26 cellular contexts compared by ENCODE assay signal in genomic region chr13:25352806-25353205, GRCh38. TPM values are rescaled to one million over a fixed set of nuclear protein-coding genes. Genes with fewer than 3 reads are reported as not detected.
DNase-seq lines count a peak whose midpoint lies in the region; ATAC-seq, FAIRE-seq and TF ChIP-seq lines count a peak whose summit lies in the region.
"Had no signal": no experiment of that assay in that cellular context is flagged by ENCODE, and none has a peak within 500 bp of the region (broad histone marks: within the 10 kb centered on the region; RNA-seq: fewer than 3 reads in every experiment).

No MANE protein-coding gene starts in this region.

- H3K4me1 Mint-ChIP-seq in GM23338 (peaks cover 4% of the 10 kb centered on the region), mesothelial cell of epicardium (peaks cover 16% of the 10 kb centered on the region)
- H3K4me1 Mint-ChIP-seq: CD14-positive monocyte; CD8-positive, alpha-beta memory T cell had no signal

- H3K36me3 ChIP-seq in GM23338 (ENCODE audit: insufficient read depth) (no peaks in the 10 kb centered on the region), K562 (ENCODE audit: control insufficient read depth, insufficient read depth, low read length) (no peaks in the 10 kb centered on the region)
- H3K36me3 ChIP-seq: BE2C; BLaER1 treated with 17β-estradiol and CSF1 and Interleukin-3, amounts not matched to agents 10 nM and 100 nM; HAP-1 had no signal

- H3K9me1 ChIP-seq in K562 (ENCODE audit: control insufficient read depth, insufficient read depth, low read length), result no peaks in the 10 kb centered on the region

- TF ChIP-seq EP300 in K562 (IDR thresholded peaks at IDR 0.05; ENCODE audit: low read length), result no peak

- H3K27ac Mint-ChIP-seq in GM23338 (no peak overlapping the region), mesothelial cell of epicardium (peak overlapping the region; percentile 55)
- H3K27ac Mint-ChIP-seq: CD4-positive, alpha-beta T cell; CD8-positive, alpha-beta memory T cell; HFFc6 had no signal

- TF ChIP-seq POLR2A in K562 (conservative IDR thresholded peaks at IDR 0.05), result no peak

- no peak overlapping the region for H3K4me3 ChIP-seq in GM23338
- H3K4me3 ChIP-seq in K562, result no peak overlapping the region
- no peak overlapping the region for H3K4me3 ChIP-seq in dorsolateral prefrontal cortex
- H3K4me3 ChIP-seq: A549; BLaER1 treated with 17β-estradiol and CSF1 and Interleukin-3, amounts not matched to agents 10 nM and 100 nM; GM12878; GM23248; HAP-1 had no signal

- no peaks in the 10 kb centered on the region for H3K9me2 ChIP-seq in GM23338 (ENCODE audit: insufficient read depth)

- H3K9me3 Mint-ChIP-seq in GM23338, result no peaks in the 10 kb centered on the region
- H3K9me3 Mint-ChIP-seq in mesothelial cell of epicardium, result peaks cover 4% of the 10 kb centered on the region
- H3K9me3 Mint-ChIP-seq: CD4-positive, alpha-beta T cell; HFFc6 had no signal

- no TSS peak for BruUV-seq in K562 (replicated peaks; lab: Mats Ljungman, UMichigan)

- no peaks in the 10 kb centered on the region for H3K79me2 ChIP-seq in GM23338 (replicated peaks; ENCODE audit: insufficient read depth)
- H3K79me2 ChIP-seq in K562 (ENCODE audit: control insufficient read depth, insufficient read depth, low read length), result no peaks in the 10 kb centered on the region

- intact Hi-C loops in K562 (cut with micrococcal nuclease), result no loop called here
- intact Hi-C loops in dorsolateral prefrontal cortex (cut with DNase I), result no loop called here

- no peak for TF ChIP-seq RAD21 in K562 (CRISPR knock-in tag; conservative IDR thresholded peaks at IDR 0.05 in 1 of 2, IDR thresholded peaks at IDR 0.05 in 1 of 2)

- ATAC-seq in GM23338 (no peak), K562 (no peak; the same call in 1 of the 3 replicates), HG03439 (IDR thresholded peaks at IDR 0.05; ENCODE audit: unreplicated experiment) (no peak)
- ATAC-seq: A549, GM12878 had no signal

- no peaks in the 10 kb centered on the region for H3K9me3 ChIP-seq in K562 (replicated peaks; ENCODE audit: control insufficient read depth, insufficient read depth, low read depth, low read length)
- H3K9me3 ChIP-seq: A549, BE2C, HAP-1 had no signal

- POLR2A ChIA-PET in K562 (lab: Yijun Ruan, JAX), result interaction anchor here (1.6 kb wide), 1 partner anchor 19 kb away, joined by 6 read pairs; no protein-coding TSS in a partner anchor

- no peaks in the 10 kb centered on the region for H3F3A ChIP-seq in GM23338 (replicated peaks; ENCODE audit: low read depth)

- peaks cover 16% of the 10 kb centered on the region for H3K4me1 ChIP-seq in GM23338 (ENCODE audit: insufficient read depth)
- H3K4me1 ChIP-seq in K562 (replicated peaks in 1 of 2; ENCODE audit: control insufficient read depth in 2 of 2, insufficient read depth in 2 of 2, low read length in 2 of 2), result peaks cover 15 to 27% of the 10 kb centered on the region in 2 experiments
- H3K4me1 ChIP-seq: A549; BE2C; BLaER1 treated with 17β-estradiol and CSF1 and Interleukin-3, amounts not matched to agents 10 nM and 100 nM; HAP-1 had no signal

- WGBS in K562 (ENCODE audit: insufficient coverage, low coverage, missing lambda C conversion rate), result 33% methylated on average over 3 of the region's 4 CpGs

- in situ Hi-C loops in K562 (cut with MboI), result no loop called here

- H3K36me3 Mint-ChIP-seq in GM23338 (ENCODE audit: low read depth) (no peaks in the 10 kb centered on the region), mesothelial cell of epicardium (no peaks in the 10 kb centered on the region)
- H3K36me3 Mint-ChIP-seq: CD14-positive monocyte had no signal

- H3K4me3 Mint-ChIP-seq in GM23338, result no peak overlapping the region
- H3K4me3 Mint-ChIP-seq in mesothelial cell of epicardium, result no peak overlapping the region
- H3K4me3 Mint-ChIP-seq: CD14-positive monocyte; CD4-positive, alpha-beta T cell; CD8-positive, alpha-beta memory T cell; HFFc6 had no signal

- H3K27me3 ChIP-seq in GM23338 (ENCODE audit: insufficient read depth) (no peaks in the 10 kb centered on the region), K562 (ENCODE audit: control insufficient read depth in 2 of 2, insufficient read depth in 2 of 2, low read length in 2 of 2) (no peaks in the 10 kb centered on the region), dorsolateral prefrontal cortex (no peaks in the 10 kb centered on the region)
- H3K27me3 ChIP-seq: BE2C; BLaER1 treated with 17β-estradiol and CSF1 and Interleukin-3, amounts not matched to agents 10 nM and 100 nM had no signal

- H3K27ac ChIP-seq in GM23338 (ENCODE audit: low read depth) (no peak overlapping the region), K562 (ENCODE audit: extremely low read depth, low read depth, low read length) (peak overlapping the region; percentile 83; the same call in 2 of the 3 replicates), dorsolateral prefrontal cortex (no peak overlapping the region)
- H3K27ac ChIP-seq: A549; BLaER1 treated with 17β-estradiol and CSF1 and Interleukin-3, amounts not matched to agents 10 nM and 100 nM; GM23248 had no signal

- H4K20me1 ChIP-seq in GM23338 (replicated peaks; ENCODE audit: insufficient read depth) (no peaks in the 10 kb centered on the region), K562 (replicated peaks; ENCODE audit: control insufficient read depth, insufficient read depth, low read length) (no peaks in the 10 kb centered on the region)
- H4K20me1 ChIP-seq: BLaER1 treated with 17β-estradiol and CSF1 and Interleukin-3, amounts not matched to agents 10 nM and 100 nM had no signal

- no peak overlapping the region for H3K9ac ChIP-seq in K562 (ENCODE audit: insufficient read depth in 1 of 2, low read depth in 2 of 2, low read length in 2 of 2)
- H3K9ac ChIP-seq: BLaER1 treated with 17β-estradiol and CSF1 and Interleukin-3, amounts not matched to agents 10 nM and 100 nM; GM23248 had no signal

- no peak for FAIRE-seq in K562 (lab: Jason Lieb, UNC)
- FAIRE-seq: A549, D721Med, GM12878, GM19239, H54 had no signal

- 0 out of 2 replicates have a peak overlapping the region, but pooled peaks have one; percentile 80 for H2AFZ ChIP-seq in GM23338
- H2AFZ ChIP-seq in K562 (ENCODE audit: low read depth, low read length), result no peak overlapping the region; the same call in 1 of the 2 replicates
- H2AFZ ChIP-seq: GM23248 had no signal

- TF ChIP-seq CTCF in GM23338 (conservative IDR thresholded peaks at IDR 0.05; ENCODE audit: low read depth in 2 of 2) (no peak), K562 (IDR thresholded peaks at IDR 0.05 in 2 of 3, conservative IDR thresholded peaks at IDR 0.05 in 1 of 3; ENCODE audit: insufficient read depth in 2 of 3, low read depth in 1 of 3, low read length in 3 of 3) (no peak), mesothelial cell of epicardium (IDR thresholded peaks at IDR 0.05; ENCODE audit: unreplicated experiment) (no peak), dorsolateral prefrontal cortex (IDR thresholded peaks at IDR 0.05 in 54 of 56, conservative IDR thresholded peaks at IDR 0.05 in 2 of 56; ENCODE audit: low read depth in 1 of 56, partially characterized antibody in 56 of 56) (no peak)

- no peak overlapping the region for H3K4me2 ChIP-seq in GM23338
- H3K4me2 ChIP-seq in K562 (ENCODE audit: insufficient read depth, low read length), result peak overlapping the region; percentile 63
- H3K4me2 ChIP-seq: A549; BLaER1 treated with 17β-estradiol and CSF1 and Interleukin-3, amounts not matched to agents 10 nM and 100 nM had no signal

- CTCF ChIA-PET in K562 (lab: Yijun Ruan, JAX; ENCODE audit: low intra/inter-chr PET ratio), result no interaction called here

- peaks cover 2% of the 10 kb centered on the region for H3K27me3 Mint-ChIP-seq in GM23338 (ENCODE audit: insufficient read depth, low read depth, poor library complexity)
- H3K27me3 Mint-ChIP-seq in mesothelial cell of epicardium (ENCODE audit: low read depth), result no peaks in the 10 kb centered on the region

- DNase-seq in GM23338 (ENCODE audit: low spot score) (no peak), K562 (ENCODE audit: extremely low read depth in 1 of 4, low spot score in 3 of 4) (no peak), mesothelial cell of epicardium (ENCODE audit: low spot score in 2 of 2, unreplicated experiment in 2 of 2) (no peak), NOMO-1 treated with DMSO at 0.1 percent for 48 hours (lab: John Stamatoyannopoulos, UW; ENCODE audit: unreplicated experiment) (no peak), dorsolateral prefrontal cortex (no peak)
- DNase-seq: 8988T; ACHN; AML-193; BE2C; CD4-positive, alpha-beta T cell; CD8-positive, alpha-beta memory T cell; DMS 273 treated with DMSO at 0.1 percent for 48 hours; DMS79; EL; GDM1; GM23248; HFFc6 had no signal

RNA-seq across cellular contexts. Expression of gene ATP8A2, which starts 19.0 kb away (rescaled TPM):
- total RNA-seq in GM23338 (2014; rRNA removed; shearing (Covaris generic)), result 8.8 and 9.0 TPM in 2 replicates
- 5.7 and 6.3 TPM in 2 replicates for polyA plus RNA-seq in GM23338 (2016; fragmentation: Nextera tagmentation; extraction: Ambion mirVana)
- 0.76 and 1.1 TPM in 2 replicates for total RNA-seq in K562 (2011; cell fraction: chromatin; rRNA removed; ENCODE audit: low replicate concordance)
- 0.50 TPM in 1 of 2 replicates, not detected in the other for total RNA-seq in K562 (2011; cell fraction: nucleolus; rRNA removed)
- total RNA-seq in K562 (2011; cell fraction: nucleoplasm; rRNA removed), result 0.15 and 0.51 TPM in 2 replicates
- under 0.01 TPM in 2 replicates for total RNA-seq in K562 (2014; rRNA removed)
- 0.33 TPM in 1 of 2 replicates, not detected in the other for total RNA-seq in K562 (2014; rRNA removed; fragmentation: Illumina TruSeq; extraction: Trizol)
- not detected in 2 replicates for total RNA-seq in K562 (2015; rRNA removed; fragmentation: Illumina TruSeq; extraction: Trizol)
- total RNA-seq in K562 (2021), result not detected in 2 replicates
- polyA plus RNA-seq in K562 (2011; rRNA removed), result 0.03 and 0.06 TPM in 2 replicates
- polyA plus RNA-seq in K562 (2011; cell fraction: cytosol; rRNA removed), result 0.01 and 0.06 TPM in 2 replicates
- polyA plus RNA-seq in K562 (2011; cell fraction: nucleus; rRNA removed), result 0.06 and 0.07 TPM in 2 replicates
- polyA plus RNA-seq in K562 (2012), result 0.05 and 0.10 TPM in 2 replicates
- polyA plus RNA-seq in K562 (2014; fragmentation: Illumina TruSeq; extraction: Trizol), result 0.06 and 0.08 TPM in 2 replicates
- under 1 TPM in 1 of 2 experiments, not detected in 1; 0.08 TPM for polyA plus RNA-seq in K562 (2014; fragmentation: Nextera tagmentation; extraction: Ambion mirVana)
- polyA plus RNA-seq in K562 (2014; rRNA removed), result 0.04 TPM in 1 of 2 replicates, not detected in the other
- polyA minus RNA-seq in K562 (2011; rRNA and poly(A)+ RNA removed), result 0.09 and 0.60 TPM in 2 replicates
- not detected in 2 replicates for polyA minus RNA-seq in K562 (2011; cell fraction: cytosol; rRNA and poly(A)+ RNA removed)
- polyA minus RNA-seq in K562 (2011; cell fraction: nucleus; rRNA and poly(A)+ RNA removed), result under 0.01 and 1.1 TPM in 2 replicates
- 35.8 to 39.1 TPM (median 35.9 TPM) in 3 replicates for total RNA-seq in mesothelial cell of epicardium
- 10 to 100 TPM; 20.5 to 98.1 (median 71.3) TPM for total RNA-seq in dorsolateral prefrontal cortex
- total RNA-seq: GM12878 had no signal
- polyA plus RNA-seq: CD14-positive monocyte had no signal

RNA-seq across cellular contexts. Expression of gene NUP58, which starts 51.4 kb away (rescaled TPM):
- 79.5 and 91.8 TPM in 2 replicates for total RNA-seq in GM23338 (2014; rRNA removed; shearing (Covaris generic))
- polyA plus RNA-seq in GM23338 (2016; fragmentation: Nextera tagmentation; extraction: Ambion mirVana) (27.6 and 27.7 TPM in 2 replicates), K562 (2011; rRNA removed) (68.4 and 98.0 TPM in 2 replicates), K562 (2014; fragmentation: Illumina TruSeq; extraction: Trizol) (38.2 and 42.6 TPM in 2 replicates), K562 (2014; fragmentation: Nextera tagmentation; extraction: Ambion mirVana) (10 to 100 TPM; 12.5 to 12.6 TPM), K562 (2014; rRNA removed) (38.6 and 40.4 TPM in 2 replicates)
- total RNA-seq in K562 (2011; cell fraction: chromatin; rRNA removed; ENCODE audit: low replicate concordance), result 47.3 and 175 TPM in 2 replicates
- 23.8 and 35.8 TPM in 2 replicates for total RNA-seq in K562 (2011; cell fraction: nucleolus; rRNA removed)
- total RNA-seq in K562 (2011; cell fraction: nucleoplasm; rRNA removed), result 59.2 and 90.7 TPM in 2 replicates
- total RNA-seq in K562 (2014; rRNA removed) (38.2 and 41.6 TPM in 2 replicates), K562 (2014; rRNA removed; fragmentation: Illumina TruSeq; extraction: Trizol) (51.0 and 61.3 TPM in 2 replicates), K562 (2015; rRNA removed; fragmentation: Illumina TruSeq; extraction: Trizol) (44.8 and 47.2 TPM in 2 replicates), K562 (2021) (43.9 and 50.3 TPM in 2 replicates), mesothelial cell of epicardium (59.0 to 63.7 TPM (median 60.3 TPM) in 3 replicates), dorsolateral prefrontal cortex (10 to 100 TPM; 37.0 to 77.1 (median 58.6) TPM)
- 64.9 and 65.0 TPM in 2 replicates for polyA plus RNA-seq in K562 (2011; cell fraction: cytosol; rRNA removed)
- 31.7 and 35.1 TPM in 2 replicates for polyA plus RNA-seq in K562 (2011; cell fraction: nucleus; rRNA removed)
- 20.8 and 25.7 TPM in 2 replicates for polyA plus RNA-seq in K562 (2012)
- 87.1 and 87.8 TPM in 2 replicates for polyA minus RNA-seq in K562 (2011; rRNA and poly(A)+ RNA removed)
- polyA minus RNA-seq in K562 (2011; cell fraction: cytosol; rRNA and poly(A)+ RNA removed), result 43.2 and 55.3 TPM in 2 replicates
- 49.3 and 83.2 TPM in 2 replicates for polyA minus RNA-seq in K562 (2011; cell fraction: nucleus; rRNA and poly(A)+ RNA removed)
